Comparison of ENCODE assay signal across 23 cellular contexts in genomic region chr18:77077401-77077800, GRCh38. TPM values are rescaled to one million over a fixed set of nuclear protein-coding genes. Genes with fewer than 3 reads are reported as not detected.
DNase-seq lines count a peak whose midpoint lies in the region; ATAC-seq and TF ChIP-seq lines count a peak whose summit lies in the region.
"Had no signal": no experiment of that assay in that cellular context is flagged by ENCODE, and none has a peak within 500 bp of the region (broad histone marks: within the 10 kb centered on the region; RNA-seq: fewer than 3 reads in every experiment).

No MANE protein-coding gene starts in this region.

- peak overlapping the region in 1 of 2 experiments; percentile 29 for H2BK12ac ChIP-seq in mesenchymal stem cell (ENCODE audit: low read length in 2 of 2)

- peak overlapping the region in 1 of 2 experiments; percentile 23 for H3K18ac ChIP-seq in mesenchymal stem cell (ENCODE audit: low read depth in 1 of 2, low read length in 2 of 2)

- no peaks in the 10 kb centered on the region for H3K27me3 ChIP-seq in mesenchymal stem cell (ENCODE audit: control insufficient read depth in 1 of 2, insufficient read depth in 1 of 2, low read length in 2 of 2)
- no peaks in the 10 kb centered on the region for H3K27me3 ChIP-seq in vagina
- H3K27me3 ChIP-seq in left lung = no peaks in the 10 kb centered on the region
- H3K27me3 ChIP-seq: right lobe of liver had no signal

- H3K4me1 Mint-ChIP-seq in activated naive CD8-positive, alpha-beta T cell (ENCODE audit: low read depth) = peaks cover 72% of the 10 kb centered on the region
- H3K4me1 Mint-ChIP-seq in activated naive CD8-positive, alpha-beta T cell treated with anti-CD3 and anti-CD28 coated beads, Interleukin-2, amount 50 U/mL, for 24 hours = peaks cover 60% of the 10 kb centered on the region
- H3K4me1 Mint-ChIP-seq in WTC11 = peaks cover 20% of the 10 kb centered on the region

- H2BK15ac ChIP-seq in mesenchymal stem cell (ENCODE audit: low read depth, poor library complexity, severe bottlenecking) = no peak overlapping the region

- no peak for DNase-seq in activated naive CD8-positive, alpha-beta T cell treated with anti-CD3 and anti-CD28 coated beads, Interleukin-2, amount 50 U/mL, for 24 hours
- no peak for DNase-seq in WTC11 (ENCODE audit: low spot score)
- DNase-seq in mesenchymal stem cell = no peak
- no peak for DNase-seq in vagina (ENCODE audit: extremely low spot score in 2 of 2)
- no peak for DNase-seq in omental fat pad (ENCODE audit: low spot score)
- DNase-seq in left lung = no peak
- DNase-seq: activated CD4-positive, alpha-beta T cell treated with anti-CD3 and anti-CD28 coated beads for 1 hour; Caco-2; DMS53; effector memory CD4-positive, alpha-beta T cell; hypothalamus; left cardiac atrium; NCI-H1436; NCI-H2081 treated with DMSO at 0.1 percent for 48 hours; stimulated activated CD4-positive, alpha-beta T cell treated with anti-CD3 and anti-CD28 coated beads, Interleukin-4, amount 100 ng/mL, for 24 hours; T-helper 2 cell had no signal

- H3K79me1 ChIP-seq in mesenchymal stem cell (replicated peaks; ENCODE audit: low read length, poor library complexity, severe bottlenecking) = peaks cover 23% of the 10 kb centered on the region

- H3K4ac ChIP-seq in mesenchymal stem cell (ENCODE audit: low read depth in 1 of 2, low read length in 2 of 2) = no peak overlapping the region

- CTCF ChIA-PET in WTC11 (lab: Charles Lee) = no interaction called here

- no peak overlapping the region for H2AFZ ChIP-seq in mesenchymal stem cell (ENCODE audit: low read depth, low read length)

- H3K36me3 ChIP-seq in mesenchymal stem cell (ENCODE audit: control insufficient read depth in 1 of 2, insufficient read depth in 2 of 2, low read depth in 1 of 2, low read length in 2 of 2) = peaks cover 5 to 7% of the 10 kb centered on the region in 2 experiments
- H3K36me3 ChIP-seq in vagina = no peaks in the 10 kb centered on the region
- no peaks in the 10 kb centered on the region for H3K36me3 ChIP-seq in left lung
- H3K36me3 ChIP-seq: prostate gland, right lobe of liver had no signal

- peaks cover 24% of the 10 kb centered on the region for H3K4me1 ChIP-seq in mesenchymal stem cell (ENCODE audit: control insufficient read depth, insufficient read depth, low read depth, low read length)
- peaks cover 42% of the 10 kb centered on the region for H3K4me1 ChIP-seq in vagina
- peaks cover 2 to 80% of the 10 kb centered on the region in 2 donors for H3K4me1 ChIP-seq in left lung
- H3K4me1 ChIP-seq: Caco-2 had no signal

- no peak overlapping the region for H2BK5ac ChIP-seq in mesenchymal stem cell (ENCODE audit: low read depth, low read length, poor library complexity, severe bottlenecking)

- WGBS in mesenchymal stem cell = 96% methylated on average over 6 of the region's 7 CpGs

- no peak overlapping the region for H3K4me2 ChIP-seq in mesenchymal stem cell (ENCODE audit: low read length, poor library complexity, severe bottlenecking)

- H3K27ac ChIP-seq in mesenchymal stem cell (ENCODE audit: low read length, poor library complexity, severe bottlenecking) (no peak overlapping the region), vagina (peak overlapping the region; percentile 79), left lung (peak overlapping the region in 1 of 2 donors; percentile 41)
- H3K27ac ChIP-seq: coronary artery, epithelial cell of prostate, prostate gland, right lobe of liver had no signal

- peaks cover 4% of the 10 kb centered on the region for H3K36me3 Mint-ChIP-seq in activated naive CD8-positive, alpha-beta T cell
- H3K36me3 Mint-ChIP-seq in activated naive CD8-positive, alpha-beta T cell treated with anti-CD3 and anti-CD28 coated beads, Interleukin-2, amount 50 U/mL, for 24 hours (ENCODE audit: low read depth) = peaks cover 7% of the 10 kb centered on the region
- H3K36me3 Mint-ChIP-seq in WTC11 = no peaks in the 10 kb centered on the region

- peak overlapping the region; percentile 8 for H2AK5ac ChIP-seq in mesenchymal stem cell (ENCODE audit: low read length, severe bottlenecking)

- H3K27ac Mint-ChIP-seq in activated naive CD8-positive, alpha-beta T cell = peak overlapping the region; percentile 55
- no peak overlapping the region for H3K27ac Mint-ChIP-seq in activated naive CD8-positive, alpha-beta T cell treated with anti-CD3 and anti-CD28 coated beads, Interleukin-2, amount 50 U/mL, for 24 hours
- peak overlapping the region; percentile 82; the same call in 1 of the 2 replicates for H3K27ac Mint-ChIP-seq in WTC11
- H3K27ac Mint-ChIP-seq: memory B cell had no signal

- POLR2A ChIA-PET in WTC11 (lab: Charles Lee) = no interaction called here

- H3K23ac ChIP-seq in mesenchymal stem cell (ENCODE audit: low read length in 2 of 2) = no peak overlapping the region

- no peak overlapping the region for H2BK120ac ChIP-seq in mesenchymal stem cell (ENCODE audit: low read depth, low read length)

- H3K9ac ChIP-seq in mesenchymal stem cell (ENCODE audit: low read length) = no peak overlapping the region

- H4K91ac ChIP-seq in mesenchymal stem cell (ENCODE audit: low read length) = no peak overlapping the region

- TF ChIP-seq POLR2A in vagina (IDR thresholded peaks at IDR 0.05) = no peak

- H3K9me3 ChIP-seq in mesenchymal stem cell (ENCODE audit: control insufficient read depth, low read length) = no peaks in the 10 kb centered on the region
- H3K9me3 ChIP-seq in vagina = no peaks in the 10 kb centered on the region
- no peaks in the 10 kb centered on the region for H3K9me3 ChIP-seq in left lung
- H3K9me3 ChIP-seq: Caco-2, prostate gland, right lobe of liver had no signal

- H4K8ac ChIP-seq in mesenchymal stem cell (ENCODE audit: low read length) = no peak overlapping the region

- TF ChIP-seq CTCF in WTC11 (IDR thresholded peaks at IDR 0.05) (no peak), vagina (IDR thresholded peaks at IDR 0.05) (no peak), omental fat pad (IDR thresholded peaks at IDR 0.05) (no peak), left lung (IDR thresholded peaks at IDR 0.05) (no peak)

- H3K4me3 ChIP-seq in mesenchymal stem cell (ENCODE audit: insufficient read depth in 1 of 2, low read depth in 1 of 2, low read length in 2 of 2) (no peak overlapping the region), vagina (no peak overlapping the region), left lung (no peak overlapping the region)
- H3K4me3 ChIP-seq: coronary artery, prostate gland, right lobe of liver had no signal

- H3K27me3 Mint-ChIP-seq in activated naive CD8-positive, alpha-beta T cell = no peaks in the 10 kb centered on the region
- H3K27me3 Mint-ChIP-seq in activated naive CD8-positive, alpha-beta T cell treated with anti-CD3 and anti-CD28 coated beads, Interleukin-2, amount 50 U/mL, for 24 hours = no peaks in the 10 kb centered on the region
- H3K27me3 Mint-ChIP-seq in WTC11 (ENCODE audit: low read depth) = no peaks in the 10 kb centered on the region
- H3K27me3 Mint-ChIP-seq: memory B cell had no signal

- no peaks in the 10 kb centered on the region for H3K9me3 Mint-ChIP-seq in activated naive CD8-positive, alpha-beta T cell (ENCODE audit: low read depth)
- H3K9me3 Mint-ChIP-seq in activated naive CD8-positive, alpha-beta T cell treated with anti-CD3 and anti-CD28 coated beads, Interleukin-2, amount 50 U/mL, for 24 hours = no peaks in the 10 kb centered on the region
- no peaks in the 10 kb centered on the region for H3K9me3 Mint-ChIP-seq in WTC11
- H3K9me3 Mint-ChIP-seq: memory B cell had no signal

- no peak overlapping the region for H3K4me3 Mint-ChIP-seq in activated naive CD8-positive, alpha-beta T cell
- no peak overlapping the region for H3K4me3 Mint-ChIP-seq in activated naive CD8-positive, alpha-beta T cell treated with anti-CD3 and anti-CD28 coated beads, Interleukin-2, amount 50 U/mL, for 24 hours
- no peak overlapping the region for H3K4me3 Mint-ChIP-seq in WTC11
- H3K4me3 Mint-ChIP-seq: memory B cell had no signal

- no peak for ATAC-seq in activated naive CD8-positive, alpha-beta T cell treated with anti-CD3 and anti-CD28 coated beads, Interleukin-2, amount 50 U/mL, for 24 hours
- no peak for ATAC-seq in WTC11
- no peak for ATAC-seq in omental fat pad (ENCODE audit: low FRiP score)
- ATAC-seq in GM19328 (IDR thresholded peaks at IDR 0.05; ENCODE audit: unreplicated experiment) = no peak
- ATAC-seq in left lung = no peak
- ATAC-seq: left cardiac atrium, right lobe of liver had no signal

- intact Hi-C loops in vagina (cut with DNase I) = no loop called here
- intact Hi-C loops in left lung (cut with DNase I) = no loop called here

- no peak overlapping the region for H3K14ac ChIP-seq in mesenchymal stem cell (ENCODE audit: low read length in 2 of 2)

TF ChIP-seq in WTC11, 78 proteins besides CTCF, POLR2A, EP300 and RAD21:
- TF ChIP-seq, protein P1, sequence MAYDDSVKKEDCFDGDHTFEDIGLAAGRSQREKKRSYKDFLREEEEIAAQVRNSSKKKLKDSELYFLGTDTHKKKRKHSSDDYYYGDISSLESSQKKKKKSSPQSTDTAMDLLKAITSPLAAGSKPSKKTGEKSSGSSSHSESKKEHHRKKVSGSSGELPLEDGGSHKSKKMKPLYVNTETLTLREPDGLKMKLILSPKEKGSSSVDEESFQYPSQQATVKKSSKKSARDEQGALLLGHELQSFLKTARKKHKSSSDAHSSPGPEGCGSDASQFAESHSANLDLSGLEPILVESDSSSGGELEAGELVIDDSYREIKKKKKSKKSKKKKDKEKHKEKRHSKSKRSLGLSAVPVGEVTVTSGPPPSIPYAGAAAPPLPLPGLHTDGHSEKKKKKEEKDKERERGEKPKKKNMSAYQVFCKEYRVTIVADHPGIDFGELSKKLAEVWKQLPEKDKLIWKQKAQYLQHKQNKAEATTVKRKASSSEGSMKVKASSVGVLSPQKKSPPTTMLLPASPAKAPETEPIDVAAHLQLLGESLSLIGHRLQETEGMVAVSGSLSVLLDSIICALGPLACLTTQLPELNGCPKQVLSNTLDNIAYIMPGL (CRISPR knock-in tag; IDR thresholded peaks at IDR 0.05) = no peak
TF ChIP-seq in WTC11: peak in this region for 0.

RNA-seq across cellular contexts. Expression of gene MBP, which starts 55.2 kb away (rescaled TPM):
- 19.6 to 20.2 TPM (median 19.6 TPM) in 3 replicates for total RNA-seq in WTC11 (2021)
- 7.6 TPM for polyA plus RNA-seq in mesenchymal stem cell (2013, experiment 1 of 2)
- 8.8 TPM for polyA plus RNA-seq in mesenchymal stem cell (2013, experiment 2 of 2)
- total RNA-seq in vagina = 33.6 TPM
- 10 to 100 TPM; 27.4 to 50.9 (median 36.0) TPM for total RNA-seq in omental fat pad
- total RNA-seq in left lung = 10 to 100 TPM; 40.5 to 56.7 TPM
